ENCODE assay signal across 24 cellular contexts in genomic region chr1:221688488-221688843, GRCh38. TPM values are rescaled to one million over a fixed set of nuclear protein-coding genes. Genes with fewer than 3 reads are reported as not detected.
A peak's percentile ranks its signal among the peaks of the same experiment; 100 is the strongest.
DNase-seq lines count a peak whose midpoint lies in the region; ATAC-seq, FAIRE-seq and TF ChIP-seq lines count a peak whose summit lies in the region.
"Had no signal": no experiment of that assay in that cellular context is flagged by ENCODE, and none has a peak within 500 bp of the region (broad histone marks: within the 10 kb centered on the region; RNA-seq: fewer than 3 reads in every experiment).

No MANE protein-coding gene starts in this region.

- no peaks in the 10 kb centered on the region for H3K9me1 ChIP-seq in K562 (ENCODE audit: control insufficient read depth, insufficient read depth, low read length)

- H3K4me3 ChIP-seq in K562 = no peak overlapping the region
- H3K4me3 ChIP-seq: BLaER1, esophagus muscularis mucosa, gastrocnemius medialis, mucosa of descending colon had no signal

- in situ Hi-C loops in K562 (cut with MboI) = no loop called here

- peak overlapping the region; percentile 10 for H3K27ac Mint-ChIP-seq in activated naive CD4-positive, alpha-beta T cell treated with anti-CD3 and anti-CD28 coated beads, Interleukin-2, amount 10 ng/mL, durations not matched to agents 7 days and 5 days
- peak overlapping the region; percentile 43 for H3K27ac Mint-ChIP-seq in stimulated activated naive CD8-positive, alpha-beta T cell treated with anti-CD3 and anti-CD28 coated beads, Interleukin-15, Interleukin-2, amounts not matched to agents 100 ng/mL and 50 ng/mL, for 24 hours
- H3K27ac Mint-ChIP-seq: activated naive CD8-positive, alpha-beta T cell; type B pancreatic cell had no signal

- no peaks in the 10 kb centered on the region for H3K27me3 Mint-ChIP-seq in activated naive CD4-positive, alpha-beta T cell treated with anti-CD3 and anti-CD28 coated beads, Interleukin-2, amount 10 ng/mL, durations not matched to agents 7 days and 5 days
- no peaks in the 10 kb centered on the region for H3K27me3 Mint-ChIP-seq in stimulated activated naive CD8-positive, alpha-beta T cell treated with anti-CD3 and anti-CD28 coated beads, Interleukin-15, Interleukin-2, amounts not matched to agents 100 ng/mL and 50 ng/mL, for 24 hours
- H3K27me3 Mint-ChIP-seq: activated naive CD8-positive, alpha-beta T cell; type B pancreatic cell had no signal

- no peaks in the 10 kb centered on the region for H4K20me1 ChIP-seq in K562 (replicated peaks; ENCODE audit: control insufficient read depth, insufficient read depth, low read length)
- H4K20me1 ChIP-seq: BLaER1 had no signal

- intact Hi-C loops in K562 (cut with micrococcal nuclease) = no loop called here

- H3K27ac ChIP-seq in KOPT-K1 (ENCODE audit: low read depth, low read length, poor library complexity, severe bottlenecking) (peak overlapping the region; percentile 31), K562 (ENCODE audit: extremely low read depth, low read depth, low read length) (peak overlapping the region; percentile 18; the same call in 1 of the 3 replicates)
- H3K27ac ChIP-seq: BLaER1, esophagus muscularis mucosa, RWPE1 had no signal

- H3K9ac ChIP-seq in K562 (ENCODE audit: insufficient read depth in 1 of 2, low read depth in 2 of 2, low read length in 2 of 2) = no peak overlapping the region
- H3K9ac ChIP-seq: BLaER1, SK-N-SH had no signal

- TF ChIP-seq EP300 in K562 (IDR thresholded peaks at IDR 0.05; ENCODE audit: low read length) = no peak

- peaks cover 0 to 16% of the 10 kb centered on the region in 2 experiments; a peak in 2 of 5 replicates for H3K4me1 ChIP-seq in K562 (replicated peaks in 1 of 2; ENCODE audit: control insufficient read depth in 2 of 2, insufficient read depth in 2 of 2, low read length in 2 of 2)
- H3K4me1 ChIP-seq: BLaER1 had no signal

- H3K4me2 ChIP-seq in K562 (ENCODE audit: insufficient read depth, low read length) = no peak overlapping the region
- H3K4me2 ChIP-seq: BLaER1, SK-N-SH had no signal

- CTCF ChIA-PET in activated naive CD4-positive, alpha-beta T cell treated with anti-CD3 and anti-CD28 coated beads, Interleukin-2, amount 10 ng/mL, durations not matched to agents 7 days and 5 days (lab: Charles Lee) = interaction anchor here (0.7 kb wide), 1 partner anchor 10 kb away, joined by 3 read pairs; no protein-coding TSS in a partner anchor
- CTCF ChIA-PET in K562 (lab: Yijun Ruan, JAX; ENCODE audit: low intra/inter-chr PET ratio) = interaction anchor here (0.6 kb wide), 1 partner anchor 766 kb away, joined by 3 read pairs; no protein-coding TSS in a partner anchor

- no peak for TF ChIP-seq CTCF in K562 (IDR thresholded peaks at IDR 0.05 in 2 of 3, conservative IDR thresholded peaks at IDR 0.05 in 1 of 3; ENCODE audit: insufficient read depth in 2 of 3, low read depth in 1 of 3, low read length in 3 of 3)

- no peaks in the 10 kb centered on the region for H3K36me3 Mint-ChIP-seq in activated naive CD4-positive, alpha-beta T cell treated with anti-CD3 and anti-CD28 coated beads, Interleukin-2, amount 10 ng/mL, durations not matched to agents 7 days and 5 days
- no peaks in the 10 kb centered on the region for H3K36me3 Mint-ChIP-seq in stimulated activated naive CD8-positive, alpha-beta T cell treated with anti-CD3 and anti-CD28 coated beads, Interleukin-15, Interleukin-2, amounts not matched to agents 100 ng/mL and 50 ng/mL, for 24 hours (ENCODE audit: low read depth)
- H3K36me3 Mint-ChIP-seq: type B pancreatic cell had no signal

- no peak for FAIRE-seq in K562 (lab: Jason Lieb, UNC)
- FAIRE-seq: D721Med had no signal

- no peaks in the 10 kb centered on the region; a peak in 1 of 5 replicates for H3K27me3 ChIP-seq in K562 (ENCODE audit: control insufficient read depth in 2 of 2, insufficient read depth in 2 of 2, low read length in 2 of 2)
- H3K27me3 ChIP-seq: BLaER1, esophagus muscularis mucosa, gastrocnemius medialis had no signal

- no peaks in the 10 kb centered on the region for H3K9me3 Mint-ChIP-seq in activated naive CD4-positive, alpha-beta T cell treated with anti-CD3 and anti-CD28 coated beads, Interleukin-2, amount 10 ng/mL, durations not matched to agents 7 days and 5 days
- H3K9me3 Mint-ChIP-seq in stimulated activated naive CD8-positive, alpha-beta T cell treated with anti-CD3 and anti-CD28 coated beads, Interleukin-15, Interleukin-2, amounts not matched to agents 100 ng/mL and 50 ng/mL, for 24 hours = peaks cover under 1% of the 10 kb centered on the region
- H3K9me3 Mint-ChIP-seq: activated T-cell treated with anti-CD3 and anti-CD28 coated beads, Interleukin-2, amount 50 U/mL, for 72 hours; type B pancreatic cell had no signal

- ATAC-seq in K562 (peak; percentile 48), GM18858 (IDR thresholded peaks at IDR 0.05; ENCODE audit: unreplicated experiment) (no peak)
- ATAC-seq: gastrocnemius medialis, mucosa of descending colon had no signal

- DNase-seq in activated naive CD4-positive, alpha-beta T cell treated with anti-CD3 and anti-CD28 coated beads, Interleukin-2, amount 10 ng/mL, durations not matched to agents 7 days and 5 days = no peak
- no peak for DNase-seq in activated naive CD4-positive, alpha-beta T cell treated with anti-CD3 and anti-CD28 coated beads, Interleukin-2, amount 50 U/mL, for 16 hours
- no peak for DNase-seq in K562 (ENCODE audit: extremely low read depth in 1 of 4, low spot score in 3 of 4)
- DNase-seq in amniotic stem cell (lab: John Stamatoyannopoulos, UW) = no peak
- DNase-seq in HuH-7 (ENCODE audit: low spot score) = no peak
- DNase-seq: activated T-cell treated with anti-CD3 and anti-CD28 coated beads, Interleukin-2, amount 50 U/mL, for 72 hours; effector CD8-positive, alpha-beta T cell; gastrocnemius medialis; hippocampal formation; islet precursor cell; mucosa of descending colon; NCI-H1694 treated with DMSO at 0.1 percent for 48 hours; NCI-H526 treated with DMSO at 0.1 percent for 48 hours; SK-N-SH; stimulated activated CD4-positive, alpha-beta T cell treated with anti-CD3 and anti-CD28 coated beads, Interleukin-2, amount 100 ng/mL, for 48 hours had no signal

- WGBS in K562 (ENCODE audit: insufficient coverage, low coverage, missing lambda C conversion rate) = 65% methylated on average over 1 of the region's 1 CpG

- H3K9me3 ChIP-seq in KOPT-K1 (ENCODE audit: insufficient read depth, low read length, poor library complexity, severe bottlenecking) = no peaks in the 10 kb centered on the region
- H3K9me3 ChIP-seq in K562 (replicated peaks; ENCODE audit: control insufficient read depth, insufficient read depth, low read depth, low read length) = no peaks in the 10 kb centered on the region
- H3K9me3 ChIP-seq: gastrocnemius medialis, mucosa of descending colon, SK-N-SH had no signal

- no TSS peak for BruUV-seq in K562 (replicated peaks; lab: Mats Ljungman, UMichigan)

- no peak for TF ChIP-seq RAD21 in K562 (CRISPR knock-in tag; conservative IDR thresholded peaks at IDR 0.05 in 1 of 2, IDR thresholded peaks at IDR 0.05 in 1 of 2)

- H3K79me2 ChIP-seq in K562 (ENCODE audit: control insufficient read depth, insufficient read depth, low read length) = no peaks in the 10 kb centered on the region

- POLR2A ChIA-PET in K562 (lab: Yijun Ruan, JAX) = no interaction called here

- TF ChIP-seq POLR2A in K562 (conservative IDR thresholded peaks at IDR 0.05) = no peak

- peak overlapping the region; percentile 47; the same call in 1 of the 2 replicates for H2AFZ ChIP-seq in K562 (ENCODE audit: low read depth, low read length)

- H3K36me3 ChIP-seq in KOPT-K1 (ENCODE audit: insufficient read depth, low read length) (no peaks in the 10 kb centered on the region), K562 (ENCODE audit: control insufficient read depth, insufficient read depth, low read length) (no peaks in the 10 kb centered on the region)
- H3K36me3 ChIP-seq: BLaER1, esophagus muscularis mucosa, gastrocnemius medialis had no signal

- H3K4me1 Mint-ChIP-seq in activated naive CD4-positive, alpha-beta T cell treated with anti-CD3 and anti-CD28 coated beads, Interleukin-2, amount 10 ng/mL, durations not matched to agents 7 days and 5 days = peaks cover 12% of the 10 kb centered on the region
- peaks cover 24% of the 10 kb centered on the region for H3K4me1 Mint-ChIP-seq in stimulated activated naive CD8-positive, alpha-beta T cell treated with anti-CD3 and anti-CD28 coated beads, Interleukin-15, Interleukin-2, amounts not matched to agents 100 ng/mL and 50 ng/mL, for 24 hours (ENCODE audit: low read depth)

- H3K4me3 Mint-ChIP-seq in activated naive CD4-positive, alpha-beta T cell treated with anti-CD3 and anti-CD28 coated beads, Interleukin-2, amount 10 ng/mL, durations not matched to agents 7 days and 5 days = no peak overlapping the region
- H3K4me3 Mint-ChIP-seq in stimulated activated naive CD8-positive, alpha-beta T cell treated with anti-CD3 and anti-CD28 coated beads, Interleukin-15, Interleukin-2, amounts not matched to agents 100 ng/mL and 50 ng/mL, for 24 hours = no peak overlapping the region
- H3K4me3 Mint-ChIP-seq: activated naive CD8-positive, alpha-beta T cell; activated T-cell treated with anti-CD3 and anti-CD28 coated beads, Interleukin-2, amount 50 U/mL, for 72 hours; type B pancreatic cell had no signal

TF ChIP-seq in K562, 482 proteins besides CTCF, POLR2A, EP300 and RAD21 (continues in another document):
- TF ChIP-seq PHF8 (IDR thresholded peaks at IDR 0.05; ENCODE audit: borderline replicate concordance, low read length) = no peak

RNA-seq across cellular contexts. Expression of gene DUSP10, which starts 53.4 kb away (rescaled TPM):
- total RNA-seq in K562 (2011; cell fraction: chromatin; rRNA removed; ENCODE audit: low replicate concordance) = 5.0 and 6.0 TPM in 2 replicates
- 3.9 and 4.0 TPM in 2 replicates for total RNA-seq in K562 (2011; cell fraction: nucleolus; rRNA removed)
- 3.6 and 4.4 TPM in 2 replicates for total RNA-seq in K562 (2011; cell fraction: nucleoplasm; rRNA removed)
- total RNA-seq in K562 (2014; rRNA removed) (6.6 and 7.3 TPM in 2 replicates), K562 (2014; rRNA removed; fragmentation: Illumina TruSeq; extraction: Trizol) (6.3 and 7.6 TPM in 2 replicates), K562 (2015; rRNA removed; fragmentation: Illumina TruSeq; extraction: Trizol) (7.0 and 7.8 TPM in 2 replicates), K562 (2021) (5.9 and 6.1 TPM in 2 replicates)
- polyA plus RNA-seq in K562 (2011; rRNA removed) (1.7 and 3.1 TPM in 2 replicates), K562 (2014; fragmentation: Illumina TruSeq; extraction: Trizol) (6.2 and 8.3 TPM in 2 replicates), K562 (2014; fragmentation: Nextera tagmentation; extraction: Ambion mirVana) (1 to 10 TPM; 3.8 to 5.5 TPM), K562 (2014; rRNA removed) (5.4 and 6.6 TPM in 2 replicates)
- polyA plus RNA-seq in K562 (2011; cell fraction: cytosol; rRNA removed) = 3.6 and 4.4 TPM in 2 replicates
- 3.0 and 4.0 TPM in 2 replicates for polyA plus RNA-seq in K562 (2011; cell fraction: nucleus; rRNA removed)
- 5.8 and 10.6 TPM in 2 replicates for polyA plus RNA-seq in K562 (2012)
- polyA minus RNA-seq in K562 (2011; rRNA and poly(A)+ RNA removed) = 4.8 and 6.1 TPM in 2 replicates
- 1.0 and 1.4 TPM in 2 replicates for polyA minus RNA-seq in K562 (2011; cell fraction: cytosol; rRNA and poly(A)+ RNA removed)
- 4.8 and 8.7 TPM in 2 replicates for polyA minus RNA-seq in K562 (2011; cell fraction: nucleus; rRNA and poly(A)+ RNA removed)
